In the genomic region with DNA sequence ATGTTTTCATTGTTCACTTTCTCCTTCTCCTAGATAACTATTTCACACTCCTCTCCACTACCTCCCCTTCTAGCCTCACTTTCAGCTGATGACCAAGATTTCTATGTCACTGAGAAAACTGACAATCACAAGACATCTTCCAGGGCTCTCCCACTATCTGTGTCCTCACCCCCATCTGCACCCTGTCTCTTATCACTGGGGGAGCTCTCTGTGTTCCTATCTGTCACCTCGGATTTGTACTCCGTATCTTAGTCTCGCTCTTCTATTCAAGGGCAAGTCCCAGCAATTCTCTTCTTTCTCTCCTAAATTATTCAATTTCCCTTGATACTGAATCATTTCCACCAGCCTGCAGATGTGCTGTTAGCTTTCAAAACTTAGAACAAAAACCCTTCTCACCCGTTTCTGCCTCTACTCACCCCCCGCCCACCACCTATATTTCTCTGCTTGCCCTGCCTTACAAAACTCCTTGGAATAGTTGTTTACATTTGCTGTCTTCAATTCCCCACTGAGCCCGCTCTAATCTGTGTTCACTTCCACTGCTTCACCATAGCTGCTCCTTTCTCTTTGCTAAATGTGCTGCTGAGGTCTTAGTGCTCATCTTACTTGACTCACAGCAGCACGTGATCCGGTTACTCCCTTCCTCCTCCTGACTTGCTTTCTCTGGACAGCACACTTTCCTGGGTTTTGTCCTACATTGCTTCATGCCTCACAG, we compare ENCODE assay signal across 12 cellular contexts.
DNase-seq lines count a peak whose midpoint lies in the region; ATAC-seq, FAIRE-seq and TF ChIP-seq lines count a peak whose summit lies in the region.
"Had no signal": no experiment of that assay in that cellular context is flagged by ENCODE, and none has a peak within 500 bp of the region (broad histone marks: within the 10 kb centered on the region; RNA-seq: fewer than 3 reads in every experiment).

No MANE protein-coding gene starts in this region.

- peak; percentile 45 for DNase-seq in RCC 7860 (ENCODE audit: low spot score)
- DNase-seq in dermis blood vessel endothelial cell: peak; percentile 12
- DNase-seq in kidney epithelial cell (ENCODE audit: low read depth): peak; percentile 31
- DNase-seq in urothelium cell line (ENCODE audit: low spot score): peak; percentile 19
- no peak for DNase-seq in NAMALWA (ENCODE audit: low spot score)
- DNase-seq in NCI-H1092 treated with DMSO at 0.1 percent for 48 hours (lab: John Stamatoyannopoulos, UW): no peak
- DNase-seq: activated CD4-positive, alpha-beta memory T cell treated with anti-CD3 and anti-CD28 coated beads, Interleukin-2, amount 10 ng/mL, durations not matched to agents 7 days and 5 days; activated gamma-delta T cell treated with Interleukin-2 at 50 U/mL for 16 hours; cortex of kidney; PC-9 had no signal

- no peaks in the 10 kb centered on the region for H3K27me3 ChIP-seq in kidney epithelial cell (ENCODE audit: control insufficient read depth, insufficient read depth, low read length)

- no peak for ATAC-seq in HG03280 (IDR thresholded peaks at IDR 0.05; ENCODE audit: unreplicated experiment)

- H3K36me3 ChIP-seq in kidney epithelial cell (ENCODE audit: control insufficient read depth, insufficient read depth, low read length): no peaks in the 10 kb centered on the region

- FAIRE-seq in RCC 7860 (lab: Jason Lieb, UNC) (no peak), urothelium cell line (lab: Jason Lieb, UNC) (peak; percentile 70)

- TF ChIP-seq CTCF in kidney epithelial cell (IDR thresholded peaks at IDR 0.05; ENCODE audit: insufficient read depth, low read length, poor library complexity, severe bottlenecking): no peak

- H3K4me3 ChIP-seq in kidney epithelial cell (ENCODE audit: low read depth, low read length): no peak overlapping the region
- H3K4me3 ChIP-seq: lung, PC-9 had no signal

Comparison
In these comparisons a context has a peak if more than half of its experiments do, and no peak if none do; other contexts are left out.
1. DNase-seq: peak in RCC 7860 (single experiment), dermis blood vessel endothelial cell (single experiment), kidney epithelial cell (single experiment) and urothelium cell line (single experiment); none in NAMALWA (single experiment) and NCI-H1092 treated with DMSO at 0.1 percent for 48 hours (single experiment).